In genomic region chr4:138190452-138190858, GRCh38 we compare ENCODE assay signal across 10 cellular contexts. TPM values are rescaled to one million over a fixed set of nuclear protein-coding genes. Genes with fewer than 3 reads are reported as not detected.
DNase-seq lines count a peak whose midpoint lies in the region; ATAC-seq and TF ChIP-seq lines count a peak whose summit lies in the region.
"Had no signal": no experiment of that assay in that cellular context is flagged by ENCODE, and none has a peak within 500 bp of the region (broad histone marks: within the 10 kb centered on the region; RNA-seq: fewer than 3 reads in every experiment).

No MANE protein-coding gene starts in this region.

- H3K4me3 ChIP-seq in lower leg skin (ENCODE audit: low read depth, poor library complexity, severe bottlenecking), result no peak overlapping the region
- no peak overlapping the region for H3K4me3 ChIP-seq in Peyer's patch

- no peaks in the 10 kb centered on the region for H3K9me3 Mint-ChIP-seq in dendritic cell treated with granulocyte-macrophage colony-stimulating factor and Interleukin-4, amounts not matched to agents 40 ng/mL and 50 ng/mL, for 4 days
- H3K9me3 Mint-ChIP-seq: activated naive CD4-positive, alpha-beta T cell treated with anti-CD3 and anti-CD28 coated beads, Interleukin-2, amount 50 U/mL, for 72 hours had no signal

- H3K36me3 ChIP-seq in Peyer's patch, result no peaks in the 10 kb centered on the region

- DNase-seq in stimulated activated CD4-positive, alpha-beta T cell treated with anti-CD3 and anti-CD28 coated beads, Interleukin-2, amount 100 ng/mL, for 48 hours, result no peak
- DNase-seq in lower leg skin (ENCODE audit: low spot score in 2 of 2), result no peak
- DNase-seq in Peyer's patch, result no peak
- no peak for DNase-seq in midbrain (lab: John Stamatoyannopoulos, UW)

- peaks cover 59% of the 10 kb centered on the region for H3K4me1 Mint-ChIP-seq in dendritic cell treated with granulocyte-macrophage colony-stimulating factor and Interleukin-4, amounts not matched to agents 40 ng/mL and 50 ng/mL, for 4 days (ENCODE audit: low read depth)

- H3K4me1 ChIP-seq in Peyer's patch, result no peaks in the 10 kb centered on the region

- H3K27me3 Mint-ChIP-seq in dendritic cell treated with granulocyte-macrophage colony-stimulating factor and Interleukin-4, amounts not matched to agents 40 ng/mL and 50 ng/mL, for 4 days, result no peaks in the 10 kb centered on the region

- TF ChIP-seq CTCF in lower leg skin (IDR thresholded peaks at IDR 0.05) (no peak), Peyer's patch (IDR thresholded peaks at IDR 0.05) (no peak)

- H3K9me3 ChIP-seq in Peyer's patch, result no peaks in the 10 kb centered on the region

- intact Hi-C loops in dendritic cell treated with granulocyte-macrophage colony-stimulating factor and Interleukin-4, amounts not matched to agents 40 ng/mL and 50 ng/mL, for 4 days (cut with micrococcal nuclease), result loop anchor here (5.0 kb wide), 1 partner anchor 42 kb away; no protein-coding TSS in a partner anchor
- intact Hi-C loops in lower leg skin (cut with DNase I; ENCODE audit: low total_unique reads), result loop anchor here (5.0 kb wide), 1 partner anchor 262 kb away; no protein-coding TSS in a partner anchor

- WGBS in lower leg skin, 2 donors, result 76 to 79% methylated on average over 3 of the region's 3 CpGs

- H3K36me3 Mint-ChIP-seq in dendritic cell treated with granulocyte-macrophage colony-stimulating factor and Interleukin-4, amounts not matched to agents 40 ng/mL and 50 ng/mL, for 4 days (ENCODE audit: low read depth), result peaks cover 22% of the 10 kb centered on the region
- H3K36me3 Mint-ChIP-seq: activated naive CD4-positive, alpha-beta T cell treated with anti-CD3 and anti-CD28 coated beads, Interleukin-2, amount 50 U/mL, for 72 hours had no signal

- TF ChIP-seq POLR2A in lower leg skin (IDR thresholded peaks at IDR 0.05), result no peak
- no peak for TF ChIP-seq POLR2A in Peyer's patch (IDR thresholded peaks at IDR 0.05)

- peak overlapping the region; percentile 83 for H3K27ac Mint-ChIP-seq in dendritic cell treated with granulocyte-macrophage colony-stimulating factor and Interleukin-4, amounts not matched to agents 40 ng/mL and 50 ng/mL, for 4 days

- peak; percentile 98 for ATAC-seq in GM18511 (IDR thresholded peaks at IDR 0.05; ENCODE audit: unreplicated experiment)
- ATAC-seq in GM21723 (IDR thresholded peaks at IDR 0.05; ENCODE audit: unreplicated experiment), result peak; percentile 99
- ATAC-seq in HG03460 (IDR thresholded peaks at IDR 0.05; ENCODE audit: unreplicated experiment), result peak; percentile 98
- ATAC-seq: activated naive CD4-positive, alpha-beta T cell treated with anti-CD3 and anti-CD28 coated beads, Interleukin-2, amount 50 U/mL, for 72 hours had no signal

- peak overlapping the region; percentile 5 for H3K4me3 Mint-ChIP-seq in dendritic cell treated with granulocyte-macrophage colony-stimulating factor and Interleukin-4, amounts not matched to agents 40 ng/mL and 50 ng/mL, for 4 days

- H3K27ac ChIP-seq in Peyer's patch, result no peak overlapping the region
- H3K27ac ChIP-seq: KMS-11 had no signal

- H3K27me3 ChIP-seq in Peyer's patch, result no peaks in the 10 kb centered on the region

RNA-seq across cellular contexts. Expression of gene SLC7A11, which starts 51.7 kb away (rescaled TPM):
- total RNA-seq in lower leg skin (1 to 10 TPM in 1 of 4 donors, under 1 TPM in 3; 0.61 to 1.2 (median 0.73) TPM), Peyer's patch (under 1 TPM; under 0.01 to 0.88 (median 0.64) TPM)
